ENCODE assay signal across 15 cellular contexts in the genomic region with DNA sequence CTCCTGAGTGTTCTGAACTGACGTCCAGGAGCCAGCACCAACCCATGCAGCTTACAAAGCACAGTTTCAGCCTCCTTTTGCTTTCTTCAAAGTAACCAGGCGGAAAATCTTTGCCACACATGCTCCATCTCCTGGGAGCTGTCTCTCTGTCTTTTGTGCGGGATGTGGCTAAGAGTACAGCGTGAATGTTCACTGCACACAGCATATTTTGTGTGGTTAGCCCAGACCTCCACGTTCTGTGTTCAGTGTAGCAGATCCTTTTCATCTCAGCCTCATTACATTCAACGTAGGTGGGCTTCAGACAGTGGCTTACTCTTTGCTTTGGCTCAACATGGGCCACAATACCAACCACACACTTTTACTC.
DNase-seq lines count a peak whose midpoint lies in the region; ATAC-seq and TF ChIP-seq lines count a peak whose summit lies in the region.
"Had no signal": no experiment of that assay in that cellular context is flagged by ENCODE, and none has a peak within 500 bp of the region (broad histone marks: within the 10 kb centered on the region; RNA-seq: fewer than 3 reads in every experiment).

No MANE protein-coding gene starts in this region.

- TF ChIP-seq EP300 in stomach (IDR thresholded peaks at IDR 0.05): no peak

- no peaks in the 10 kb centered on the region for H3K27me3 ChIP-seq in HUES64 (ENCODE audit: insufficient read depth, low read length)
- no peaks in the 10 kb centered on the region for H3K27me3 ChIP-seq in stomach
- no peaks in the 10 kb centered on the region for H3K27me3 ChIP-seq in prostate gland (replicated peaks; ENCODE audit: insufficient read depth)
- H3K27me3 ChIP-seq: ascending aorta had no signal

- H3K27ac ChIP-seq in HUES64 (ENCODE audit: low read depth, low read length) (peak overlapping the region; percentile 58), stomach (peak overlapping the region; percentile 60 to 84 (median 67)), prostate gland (no peak overlapping the region)
- H3K27ac ChIP-seq: KMS-11 had no signal

- intact Hi-C loops in stomach (cut with DNase I; ENCODE audit: low total_unique reads): no loop called here
- intact Hi-C loops in prostate gland (cut with DNase I): no loop called here

- ATAC-seq in GM18868 (IDR thresholded peaks at IDR 0.05; ENCODE audit: unreplicated experiment): no peak
- ATAC-seq: natural killer cell treated with Interleukin-12 subunit alpha and Interleukin-12 subunit beta and Interleukin-15 and Interleukin-18, amount 100 ng/mL, for 72 hours; stimulated activated effector memory CD8-positive, alpha-beta T cell treated with anti-CD3 and anti-CD28 coated beads, Interleukin-12 subunit alpha, Interleukin-12 subunit beta, amount 100 ng/mL, for 72 hours had no signal

- H3K4me1 ChIP-seq in HUES64 (ENCODE audit: insufficient read depth, low read length) (peaks cover 31% of the 10 kb centered on the region), stomach (peaks cover 42 to 91% (median 60%) of the 10 kb centered on the region in 4 donors), prostate gland (replicated peaks) (no peaks in the 10 kb centered on the region)

- H3K9me3 ChIP-seq in HUES64 (ENCODE audit: insufficient read depth, low read depth, low read length): no peaks in the 10 kb centered on the region
- no peaks in the 10 kb centered on the region for H3K9me3 ChIP-seq in stomach
- H3K9me3 ChIP-seq in prostate gland: no peaks in the 10 kb centered on the region
- H3K9me3 ChIP-seq: ascending aorta had no signal

- in situ Hi-C loops in astrocyte of the cerebellum (cut with HindIII; ENCODE audit: low sequenced_read_pairs): no loop called here

- H3K36me3 ChIP-seq in HUES64 (ENCODE audit: insufficient read depth, low read length): no peaks in the 10 kb centered on the region
- peaks cover 0 to 17% (median 6%) of the 10 kb centered on the region in 4 donors for H3K36me3 ChIP-seq in stomach
- no peaks in the 10 kb centered on the region for H3K36me3 ChIP-seq in prostate gland
- H3K36me3 ChIP-seq: ascending aorta had no signal

- H3K4me3 ChIP-seq in HUES64 (ENCODE audit: low read length) (no peak overlapping the region), astrocyte of the cerebellum (ENCODE audit: low read depth, low read length) (no peak overlapping the region), stomach (no peak overlapping the region), prostate gland (no peak overlapping the region)
- H3K4me3 ChIP-seq: ascending aorta had no signal

- no peak overlapping the region for H3K9ac ChIP-seq in HUES64 (ENCODE audit: low read depth, low read length)
- H3K9ac ChIP-seq: KMS-11 had no signal

- WGBS in HUES64: 71% methylated on average over 6 of the region's 6 CpGs
- WGBS in stomach, 5 donors: 40 to 64% (median 49%) methylated on average over 6 of the region's 6 CpGs
- WGBS in prostate gland: 44% methylated on average over 6 of the region's 6 CpGs

- DNase-seq in astrocyte of the cerebellum (ENCODE audit: low read depth) (peak; percentile 75), medulla oblongata (ENCODE audit: extremely low spot score) (peak; percentile 55), stomach (no peak), prostate gland (ENCODE audit: low spot score) (no peak), GOT3 (lab: John Stamatoyannopoulos, UW) (no peak), DMS153 (lab: John Stamatoyannopoulos, UW) (no peak)
- DNase-seq: HCEC 1CT, NCI-H524, OCI-M1 had no signal

- no peak for TF ChIP-seq POLR2A in stomach (IDR thresholded peaks at IDR 0.05)
- no peak for TF ChIP-seq POLR2A in prostate gland (IDR thresholded peaks at IDR 0.05)

- TF ChIP-seq CTCF in astrocyte of the cerebellum (IDR thresholded peaks at IDR 0.05; ENCODE audit: low read depth, low read length, missing control alignments) (no peak), stomach (IDR thresholded peaks at IDR 0.05) (no peak), prostate gland (IDR thresholded peaks at IDR 0.05) (no peak)

Comparison
In these comparisons a context has a peak if more than half of its experiments do, and no peak if none do; other contexts are left out.
1. H3K27ac ChIP-seq: peak in HUES64 (single experiment) and stomach (5 of 5); none in prostate gland (0 of 2).
2. DNase-seq: peak in astrocyte of the cerebellum (single experiment) and medulla oblongata (single experiment); none in stomach (single experiment), prostate gland (single experiment), GOT3 (single experiment) and DMS153 (single experiment).